ENCODE assay signal across 1 cellular context in genomic region chr9:131125288-131126058, GRCh38.
TF ChIP-seq lines count a peak whose summit lies in the region.

NUP214 (plus strand) TSS chr9:131125586; CDS start chr9:131125705, 119 bp downstream.

TF ChIP-seq in HepG2, 621 proteins besides CTCF, POLR2A, EP300 and RAD21 (continued from another document and continues in another):
- TF ChIP-seq MNT (IDR thresholded peaks at IDR 0.05) (peak; percentile 47; the same call in 1 of the 2 replicates), JUND (CRISPR knock-in tag; IDR thresholded peaks at IDR 0.05) (0 out of 2 replicates have a peak, but pooled peaks have one; percentile 37), HIC2 (CRISPR knock-in tag; IDR thresholded peaks at IDR 0.05; ENCODE audit: low read depth) (peak; percentile 23; the same call in 1 of the 2 replicates), ZNF788 (CRISPR knock-in tag; IDR thresholded peaks at IDR 0.05; ENCODE audit: borderline replicate concordance) (peak; percentile 98), ZSCAN12 (CRISPR knock-in tag; IDR thresholded peaks at IDR 0.05) (no peak), ZBED4 (CRISPR knock-in tag; IDR thresholded peaks at IDR 0.05; ENCODE audit: borderline replicate concordance) (peak; percentile 76), ZNF354B (CRISPR knock-in tag; IDR thresholded peaks at IDR 0.05) (no peak), GRHL1 (CRISPR knock-in tag; conservative IDR thresholded peaks at IDR 0.05) (no peak), SRSF1 (optimal IDR thresholded peaks at IDR 0.05; ENCODE audit: low read depth, low read length) (peak; percentile 85), RARG (CRISPR knock-in tag; IDR thresholded peaks at IDR 0.05; ENCODE audit: low read depth) (no peak), ZNF367 (CRISPR knock-in tag; IDR thresholded peaks at IDR 0.05; ENCODE audit: borderline replicate concordance) (no peak), STAT6 (CRISPR knock-in tag; IDR thresholded peaks at IDR 0.05; ENCODE audit: borderline replicate concordance) (no peak; the same call in 1 of the 2 replicates), ZNF687 (CRISPR knock-in tag; IDR thresholded peaks at IDR 0.05) (peak; percentile 93), ZNF570 (CRISPR knock-in tag; IDR thresholded peaks at IDR 0.05; ENCODE audit: borderline replicate concordance) (no peak), AGO1 (IDR thresholded peaks at IDR 0.05; ENCODE audit: low read depth, low read length, poor library complexity, severe bottlenecking) (peak; percentile 67), ZSCAN29 (CRISPR knock-in tag; conservative IDR thresholded peaks at IDR 0.05) (no peak), TRIM22 (IDR thresholded peaks at IDR 0.05) (no peak), JDP2 (CRISPR knock-in tag; IDR thresholded peaks at IDR 0.05; ENCODE audit: borderline replicate concordance) (no peak), ZNF768 (CRISPR knock-in tag; IDR thresholded peaks at IDR 0.05) (peak; percentile 67; the same call in 1 of the 2 replicates), NR3C1 (CRISPR knock-in tag; IDR thresholded peaks at IDR 0.05) (no peak), KDM6A (CRISPR knock-in tag; IDR thresholded peaks at IDR 0.05; ENCODE audit: low read depth) (no peak), KMT2A (CRISPR knock-in tag; IDR thresholded peaks at IDR 0.05) (peak; percentile 98), GTF2F1 (IDR thresholded peaks at IDR 0.05; ENCODE audit: low read length) (no peak), ZNF773 (CRISPR knock-in tag; IDR thresholded peaks at IDR 0.05; ENCODE audit: borderline replicate concordance) (0 out of 2 replicates have a peak, but pooled peaks have one; percentile 25), ZNF550 (CRISPR knock-in tag; IDR thresholded peaks at IDR 0.05; ENCODE audit: borderline replicate concordance) (no peak), SAFB2 (CRISPR knock-in tag; IDR thresholded peaks at IDR 0.05; ENCODE audit: borderline replicate concordance, low read depth) (no peak), ZNF263 (CRISPR knock-in tag; IDR thresholded peaks at IDR 0.05) (no peak), FOXC1 (CRISPR knock-in tag; IDR thresholded peaks at IDR 0.05; ENCODE audit: borderline replicate concordance) (peak; percentile 93; the same call in 1 of the 2 replicates), MBD4 (IDR thresholded peaks at IDR 0.05; ENCODE audit: borderline replicate concordance, low read length) (no peak), SOX13 (IDR thresholded peaks at IDR 0.05) (no peak), SOX13 (CRISPR knock-in tag; conservative IDR thresholded peaks at IDR 0.05 in 1 of 2, IDR thresholded peaks at IDR 0.05 in 1 of 2) (peak in 1 of 2 experiments; percentile 55; a peak in 2 of 4 replicates), PRPF4 (IDR thresholded peaks at IDR 0.05; ENCODE audit: low read depth, low read length, poor library complexity, severe bottlenecking) (no peak), BRD4 (CRISPR knock-in tag; IDR thresholded peaks at IDR 0.05) (peak; percentile 88; the same call in 1 of the 2 replicates), GFI1 (CRISPR knock-in tag; IDR thresholded peaks at IDR 0.05; ENCODE audit: borderline replicate concordance) (no peak; the same call in 1 of the 2 replicates), MAFK (conservative IDR thresholded peaks at IDR 0.05 in 1 of 2, IDR thresholded peaks at IDR 0.05 in 1 of 2; ENCODE audit: low read length in 2 of 2) (no peak), ZNF180 (CRISPR knock-in tag; IDR thresholded peaks at IDR 0.05; ENCODE audit: borderline replicate concordance, low read depth) (no peak), TAF15 (IDR thresholded peaks at IDR 0.05; ENCODE audit: low read depth, low read length, poor library complexity, severe bottlenecking) (no peak), ZNF567 (CRISPR knock-in tag; IDR thresholded peaks at IDR 0.05; ENCODE audit: borderline replicate concordance) (0 out of 2 replicates have a peak, but pooled peaks have one; percentile 79), THAP8 (CRISPR knock-in tag; IDR thresholded peaks at IDR 0.05; ENCODE audit: borderline replicate concordance) (no peak), KLF12 (CRISPR knock-in tag; IDR thresholded peaks at IDR 0.05; ENCODE audit: borderline replicate concordance) (no peak; the same call in 1 of the 2 replicates), LCORL (IDR thresholded peaks at IDR 0.05) (no peak), LCORL (CRISPR knock-in tag; IDR thresholded peaks at IDR 0.05) (peak; percentile 79)
